8 cellular contexts compared by ENCODE assay signal in the genomic region with DNA sequence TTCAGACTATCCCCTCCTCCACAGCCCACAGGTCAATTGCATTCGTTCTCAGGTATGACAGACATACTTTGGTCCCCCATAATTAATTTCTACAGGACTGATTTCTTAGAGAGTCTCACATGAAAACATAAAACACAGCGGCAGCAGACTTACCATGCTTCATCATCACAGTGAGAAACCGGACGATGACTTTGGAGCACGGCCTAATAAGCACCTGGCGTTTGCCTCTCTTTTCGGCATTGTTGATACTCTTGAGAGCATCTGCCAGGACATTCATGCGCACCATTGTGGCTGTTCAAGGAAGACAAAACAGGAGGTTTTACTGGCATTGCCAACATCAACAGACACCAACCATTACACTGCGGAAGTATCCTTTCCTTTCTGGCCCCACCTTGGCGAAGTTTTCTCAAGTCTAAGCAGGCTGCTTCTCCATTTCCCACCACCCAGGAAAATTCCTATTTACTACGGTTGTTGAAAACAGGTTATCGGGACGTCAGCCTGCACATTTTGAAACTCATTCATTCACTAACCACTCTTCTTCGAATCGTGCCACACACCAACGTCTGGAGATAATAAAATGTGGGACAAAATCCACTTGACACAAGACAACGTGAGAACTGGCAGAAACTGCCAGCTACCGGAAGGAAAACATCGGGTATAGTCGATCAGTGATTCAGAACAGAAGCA. TPM values are rescaled to one million over a fixed set of nuclear protein-coding genes. Genes with fewer than 3 reads are reported as not detected.
A peak's percentile ranks its signal among the peaks of the same experiment; 100 is the strongest.
DNase-seq lines count a peak whose midpoint lies in the region; ATAC-seq and TF ChIP-seq lines count a peak whose summit lies in the region.

No MANE protein-coding gene starts in this region.

- CTCF ChIA-PET in activated CD4-positive, alpha-beta T cell treated with anti-CD3 and anti-CD28 coated beads for 36 hours (lab: Charles Lee) = interaction anchor here (0.9 to 4.4 kb wide), 3 partner anchors 10 to 17 kb away, joined by 3 to 34 read pairs (median 6); a partner anchor contains a TSS

- H3K9me3 ChIP-seq in testis = no peaks in the 10 kb centered on the region

- no peak for DNase-seq in activated CD4-positive, alpha-beta T cell treated with anti-CD3 and anti-CD28 coated beads for 36 hours
- DNase-seq in activated CD4-positive, alpha-beta T cell treated with anti-CD3 and anti-CD28 coated beads for 48 hours = no peak
- no peak for DNase-seq in activated T-helper 1 cell treated with anti-CD3 and anti-CD28 coated beads, Interleukin-12 subunit alpha, Interleukin-12 subunit beta, Interleukin-2, Interleukin-4 antibody, amounts not matched to agents 30 ng/mL and 10 ng/mL and 1 ng/mL, durations not matched to agents 14 hours and 24 hours and 36 hours (ENCODE audit: low spot score)
- DNase-seq in immature natural killer cell (no peak), testis (no peak), SIG-M5 treated with dmso at 0.1 percent for 504 hours (lab: John Stamatoyannopoulos, UW; ENCODE audit: unreplicated experiment) (no peak)

- no peaks in the 10 kb centered on the region for H3K9me3 Mint-ChIP-seq in activated CD4-positive, alpha-beta T cell treated with anti-CD3 and anti-CD28 coated beads for 36 hours (ENCODE audit: low read depth)
- no peaks in the 10 kb centered on the region for H3K9me3 Mint-ChIP-seq in activated T-helper 1 cell treated with anti-CD3 and anti-CD28 coated beads, Interleukin-12 subunit alpha, Interleukin-12 subunit beta, Interleukin-2, Interleukin-4 antibody, amounts not matched to agents 30 ng/mL and 10 ng/mL and 1 ng/mL, durations not matched to agents 14 hours and 24 hours and 36 hours
- no peaks in the 10 kb centered on the region for H3K9me3 Mint-ChIP-seq in immature natural killer cell

- no peaks in the 10 kb centered on the region for H3K36me3 ChIP-seq in testis (ENCODE audit: low read depth, missing control alignments)

- TF ChIP-seq CTCF in testis (IDR thresholded peaks at IDR 0.05) = no peak

- H3K27ac ChIP-seq in testis = peak overlapping the region; percentile 57 to 71

- peak overlapping the region; percentile 99 for H3K4me3 Mint-ChIP-seq in activated CD4-positive, alpha-beta T cell treated with anti-CD3 and anti-CD28 coated beads for 36 hours
- peak overlapping the region; percentile 95 for H3K4me3 Mint-ChIP-seq in activated T-helper 1 cell treated with anti-CD3 and anti-CD28 coated beads, Interleukin-12 subunit alpha, Interleukin-12 subunit beta, Interleukin-2, Interleukin-4 antibody, amounts not matched to agents 30 ng/mL and 10 ng/mL and 1 ng/mL, durations not matched to agents 14 hours and 24 hours and 36 hours
- peak overlapping the region; percentile 93 to 99 (median 97) for H3K4me3 Mint-ChIP-seq in immature natural killer cell

- no peak for ATAC-seq in activated CD4-positive, alpha-beta T cell treated with anti-CD3 and anti-CD28 coated beads for 36 hours
- ATAC-seq in HG03460 (IDR thresholded peaks at IDR 0.05; ENCODE audit: unreplicated experiment) (no peak), HG03139 (IDR thresholded peaks at IDR 0.05; ENCODE audit: unreplicated experiment) (no peak)

- peak overlapping the region; percentile 99 for H3K27ac Mint-ChIP-seq in activated CD4-positive, alpha-beta T cell treated with anti-CD3 and anti-CD28 coated beads for 36 hours
- H3K27ac Mint-ChIP-seq in activated T-helper 1 cell treated with anti-CD3 and anti-CD28 coated beads, Interleukin-12 subunit alpha, Interleukin-12 subunit beta, Interleukin-2, Interleukin-4 antibody, amounts not matched to agents 30 ng/mL and 10 ng/mL and 1 ng/mL, durations not matched to agents 14 hours and 24 hours and 36 hours = peak overlapping the region; percentile 85
- H3K27ac Mint-ChIP-seq in immature natural killer cell = peak overlapping the region; percentile 88 to 97 (median 90)

- H3K27me3 ChIP-seq in testis = no peaks in the 10 kb centered on the region

- POLR2A ChIA-PET in activated CD4-positive, alpha-beta T cell treated with anti-CD3 and anti-CD28 coated beads for 36 hours (lab: Charles Lee) = interaction anchor here (1.0 to 2.9 kb wide), 4 partner anchors 13 to 278 kb away, joined by 4 to 119 read pairs (median 6); a partner anchor contains a TSS

- H3K4me1 ChIP-seq in testis = peaks cover 25% of the 10 kb centered on the region

- no peaks in the 10 kb centered on the region for H3K27me3 Mint-ChIP-seq in activated CD4-positive, alpha-beta T cell treated with anti-CD3 and anti-CD28 coated beads for 36 hours
- peaks cover 1% of the 10 kb centered on the region for H3K27me3 Mint-ChIP-seq in activated T-helper 1 cell treated with anti-CD3 and anti-CD28 coated beads, Interleukin-12 subunit alpha, Interleukin-12 subunit beta, Interleukin-2, Interleukin-4 antibody, amounts not matched to agents 30 ng/mL and 10 ng/mL and 1 ng/mL, durations not matched to agents 14 hours and 24 hours and 36 hours (ENCODE audit: insufficient read depth)
- H3K27me3 Mint-ChIP-seq in immature natural killer cell (ENCODE audit: low read depth in 3 of 3) = peaks cover 4 to 20% (median 20%) of the 10 kb centered on the region in 3 donors

- WGBS in testis, 2 donors = 2 to 6% methylated on average over 20 of the region's 20 CpGs

- peak overlapping the region; percentile 74 to 93 for H3K4me3 ChIP-seq in testis

- intact Hi-C loops in activated CD4-positive, alpha-beta T cell treated with anti-CD3 and anti-CD28 coated beads for 36 hours (cut with DNase I, micrococcal nuclease) = no loop called here
- intact Hi-C loops in activated T-helper 1 cell treated with anti-CD3 and anti-CD28 coated beads, Interleukin-12 subunit alpha, Interleukin-12 subunit beta, Interleukin-2, Interleukin-4 antibody, amounts not matched to agents 30 ng/mL and 10 ng/mL and 1 ng/mL, durations not matched to agents 14 hours and 24 hours and 36 hours (cut with micrococcal nuclease) = loop anchor here (5.0 kb wide), 1 partner anchor 328 kb away; no protein-coding TSS in a partner anchor
- intact Hi-C loops in testis (cut with DNase I; ENCODE audit: low total_unique reads) = no loop called here

- no peak for TF ChIP-seq POLR2A in testis (IDR thresholded peaks at IDR 0.05)

- peaks cover 50% of the 10 kb centered on the region for H3K4me1 Mint-ChIP-seq in activated CD4-positive, alpha-beta T cell treated with anti-CD3 and anti-CD28 coated beads for 36 hours
- H3K4me1 Mint-ChIP-seq in activated T-helper 1 cell treated with anti-CD3 and anti-CD28 coated beads, Interleukin-12 subunit alpha, Interleukin-12 subunit beta, Interleukin-2, Interleukin-4 antibody, amounts not matched to agents 30 ng/mL and 10 ng/mL and 1 ng/mL, durations not matched to agents 14 hours and 24 hours and 36 hours (ENCODE audit: low read depth) = peaks cover 71% of the 10 kb centered on the region
- peaks cover 61 to 68% of the 10 kb centered on the region in 2 donors for H3K4me1 Mint-ChIP-seq in immature natural killer cell

- peaks cover 82% of the 10 kb centered on the region for H3K36me3 Mint-ChIP-seq in activated CD4-positive, alpha-beta T cell treated with anti-CD3 and anti-CD28 coated beads for 36 hours (ENCODE audit: low read depth)
- H3K36me3 Mint-ChIP-seq in activated T-helper 1 cell treated with anti-CD3 and anti-CD28 coated beads, Interleukin-12 subunit alpha, Interleukin-12 subunit beta, Interleukin-2, Interleukin-4 antibody, amounts not matched to agents 30 ng/mL and 10 ng/mL and 1 ng/mL, durations not matched to agents 14 hours and 24 hours and 36 hours (ENCODE audit: low read depth) = peaks cover 80% of the 10 kb centered on the region
- H3K36me3 Mint-ChIP-seq in immature natural killer cell = peaks cover 27 to 54% (median 53%) of the 10 kb centered on the region in 3 donors

RNA-seq across cellular contexts. Expression of a gene that starts 1.2 kb away (rescaled TPM):
- total RNA-seq in activated CD4-positive, alpha-beta T cell treated with anti-CD3 and anti-CD28 coated beads for 36 hours = 1,000 to 10,000 TPM; 1,904 to 2,150 TPM
- total RNA-seq in activated T-helper 1 cell treated with anti-CD3 and anti-CD28 coated beads, Interleukin-12 subunit alpha, Interleukin-12 subunit beta, Interleukin-2, Interleukin-4 antibody, amounts not matched to agents 30 ng/mL and 10 ng/mL and 1 ng/mL, durations not matched to agents 14 hours and 24 hours and 36 hours = 1,849 and 1,857 TPM in 2 replicates
- polyA plus RNA-seq in immature natural killer cell (1,000 to 10,000 TPM in 2 of 3 donors, 100 to 1,000 TPM in 1; 767 to 2,522 (median 1,576) TPM), testis (ENCODE audit: insufficient read depth, low read depth, low replicate concordance) (1,223 TPM)
- 100 to 1,000 TPM; 342 to 970 TPM for total RNA-seq in testis

RNA-seq across cellular contexts. Expression of a gene that starts 12.4 kb away (rescaled TPM):
- 100 to 1,000 TPM in 1 of 2 experiments, 10 to 100 TPM in 1; 92.0 to 102 TPM for total RNA-seq in activated CD4-positive, alpha-beta T cell treated with anti-CD3 and anti-CD28 coated beads for 36 hours
- total RNA-seq in activated T-helper 1 cell treated with anti-CD3 and anti-CD28 coated beads, Interleukin-12 subunit alpha, Interleukin-12 subunit beta, Interleukin-2, Interleukin-4 antibody, amounts not matched to agents 30 ng/mL and 10 ng/mL and 1 ng/mL, durations not matched to agents 14 hours and 24 hours and 36 hours = 105 and 109 TPM in 2 replicates
- polyA plus RNA-seq in immature natural killer cell = 100 to 1,000 TPM; 267 to 497 (median 308) TPM
- total RNA-seq in testis = 100 to 1,000 TPM; 392 TPM
- 219 TPM for polyA plus RNA-seq in testis (ENCODE audit: insufficient read depth, low read depth, low replicate concordance)
